Comparison of ENCODE assay signal across 1 cellular context in the genomic region with DNA sequence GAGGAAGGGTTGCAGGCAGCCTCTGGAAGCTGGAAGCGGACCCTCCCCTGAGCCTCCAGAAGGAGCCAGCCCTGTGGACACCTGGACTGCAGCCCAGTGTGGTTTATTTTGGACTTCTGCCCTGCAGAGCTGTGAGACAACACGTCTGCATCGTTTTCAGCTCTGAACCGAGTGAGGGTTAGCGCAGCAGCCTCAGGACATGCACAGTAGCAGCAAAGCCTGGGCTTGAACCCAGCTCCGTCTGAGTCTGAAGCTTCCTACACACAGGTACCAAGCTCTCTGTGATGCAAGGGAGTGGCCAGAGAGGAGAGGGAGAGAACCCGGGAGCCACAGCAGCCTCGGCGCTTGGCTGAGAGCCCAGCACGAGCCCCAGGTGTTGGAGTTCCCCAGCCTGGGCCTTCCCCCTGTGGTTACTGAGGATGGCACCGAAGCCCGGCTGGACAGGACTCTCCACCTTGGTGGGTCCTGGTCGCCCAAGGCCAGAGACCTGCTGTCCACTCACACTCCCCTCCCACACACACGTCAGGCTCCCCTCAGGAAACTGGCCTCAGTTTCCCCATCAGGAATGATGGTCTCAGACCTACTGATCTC.
TF ChIP-seq lines count a peak whose summit lies in the region.

No MANE protein-coding gene starts in this region.

TF ChIP-seq in WTC11, 78 proteins besides CTCF, POLR2A, EP300 and RAD21 (continued from another document):
- TF ChIP-seq, protein P1, sequence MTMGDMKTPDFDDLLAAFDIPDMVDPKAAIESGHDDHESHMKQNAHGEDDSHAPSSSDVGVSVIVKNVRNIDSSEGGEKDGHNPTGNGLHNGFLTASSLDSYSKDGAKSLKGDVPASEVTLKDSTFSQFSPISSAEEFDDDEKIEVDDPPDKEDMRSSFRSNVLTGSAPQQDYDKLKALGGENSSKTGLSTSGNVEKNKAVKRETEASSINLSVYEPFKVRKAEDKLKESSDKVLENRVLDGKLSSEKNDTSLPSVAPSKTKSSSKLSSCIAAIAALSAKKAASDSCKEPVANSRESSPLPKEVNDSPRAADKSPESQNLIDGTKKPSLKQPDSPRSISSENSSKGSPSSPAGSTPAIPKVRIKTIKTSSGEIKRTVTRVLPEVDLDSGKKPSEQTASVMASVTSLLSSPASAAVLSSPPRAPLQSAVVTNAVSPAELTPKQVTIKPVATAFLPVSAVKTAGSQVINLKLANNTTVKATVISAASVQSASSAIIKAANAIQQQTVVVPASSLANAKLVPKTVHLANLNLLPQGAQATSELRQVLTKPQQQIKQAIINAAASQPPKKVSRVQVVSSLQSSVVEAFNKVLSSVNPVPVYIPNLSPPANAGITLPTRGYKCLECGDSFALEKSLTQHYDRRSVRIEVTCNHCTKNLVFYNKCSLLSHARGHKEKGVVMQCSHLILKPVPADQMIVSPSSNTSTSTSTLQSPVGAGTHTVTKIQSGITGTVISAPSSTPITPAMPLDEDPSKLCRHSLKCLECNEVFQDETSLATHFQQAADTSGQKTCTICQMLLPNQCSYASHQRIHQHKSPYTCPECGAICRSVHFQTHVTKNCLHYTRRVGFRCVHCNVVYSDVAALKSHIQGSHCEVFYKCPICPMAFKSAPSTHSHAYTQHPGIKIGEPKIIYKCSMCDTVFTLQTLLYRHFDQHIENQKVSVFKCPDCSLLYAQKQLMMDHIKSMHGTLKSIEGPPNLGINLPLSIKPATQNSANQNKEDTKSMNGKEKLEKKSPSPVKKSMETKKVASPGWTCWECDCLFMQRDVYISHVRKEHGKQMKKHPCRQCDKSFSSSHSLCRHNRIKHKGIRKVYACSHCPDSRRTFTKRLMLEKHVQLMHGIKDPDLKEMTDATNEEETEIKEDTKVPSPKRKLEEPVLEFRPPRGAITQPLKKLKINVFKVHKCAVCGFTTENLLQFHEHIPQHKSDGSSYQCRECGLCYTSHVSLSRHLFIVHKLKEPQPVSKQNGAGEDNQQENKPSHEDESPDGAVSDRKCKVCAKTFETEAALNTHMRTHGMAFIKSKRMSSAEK (CRISPR knock-in tag; IDR thresholded peaks at IDR 0.05; ENCODE audit: borderline replicate concordance): no peak
- TF ChIP-seq PREB (CRISPR knock-in tag; IDR thresholded peaks at IDR 0.05; ENCODE audit: borderline replicate concordance) (no peak), SOX15 (CRISPR knock-in tag; IDR thresholded peaks at IDR 0.05) (no peak)
- TF ChIP-seq, protein P2, sequence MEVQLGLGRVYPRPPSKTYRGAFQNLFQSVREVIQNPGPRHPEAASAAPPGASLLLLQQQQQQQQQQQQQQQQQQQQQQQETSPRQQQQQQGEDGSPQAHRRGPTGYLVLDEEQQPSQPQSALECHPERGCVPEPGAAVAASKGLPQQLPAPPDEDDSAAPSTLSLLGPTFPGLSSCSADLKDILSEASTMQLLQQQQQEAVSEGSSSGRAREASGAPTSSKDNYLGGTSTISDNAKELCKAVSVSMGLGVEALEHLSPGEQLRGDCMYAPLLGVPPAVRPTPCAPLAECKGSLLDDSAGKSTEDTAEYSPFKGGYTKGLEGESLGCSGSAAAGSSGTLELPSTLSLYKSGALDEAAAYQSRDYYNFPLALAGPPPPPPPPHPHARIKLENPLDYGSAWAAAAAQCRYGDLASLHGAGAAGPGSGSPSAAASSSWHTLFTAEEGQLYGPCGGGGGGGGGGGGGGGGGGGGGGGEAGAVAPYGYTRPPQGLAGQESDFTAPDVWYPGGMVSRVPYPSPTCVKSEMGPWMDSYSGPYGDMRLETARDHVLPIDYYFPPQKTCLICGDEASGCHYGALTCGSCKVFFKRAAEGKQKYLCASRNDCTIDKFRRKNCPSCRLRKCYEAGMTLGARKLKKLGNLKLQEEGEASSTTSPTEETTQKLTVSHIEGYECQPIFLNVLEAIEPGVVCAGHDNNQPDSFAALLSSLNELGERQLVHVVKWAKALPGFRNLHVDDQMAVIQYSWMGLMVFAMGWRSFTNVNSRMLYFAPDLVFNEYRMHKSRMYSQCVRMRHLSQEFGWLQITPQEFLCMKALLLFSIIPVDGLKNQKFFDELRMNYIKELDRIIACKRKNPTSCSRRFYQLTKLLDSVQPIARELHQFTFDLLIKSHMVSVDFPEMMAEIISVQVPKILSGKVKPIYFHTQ (CRISPR knock-in tag; IDR thresholded peaks at IDR 0.05): no peak
